In genomic region chr9:132547976-132548730, GRCh38 we compare ENCODE assay signal across 20 cellular contexts. TPM values are rescaled to one million over a fixed set of nuclear protein-coding genes. Genes with fewer than 3 reads are reported as not detected.
DNase-seq lines count a peak whose midpoint lies in the region; ATAC-seq, FAIRE-seq and TF ChIP-seq lines count a peak whose summit lies in the region.
"Had no signal": no experiment of that assay in that cellular context is flagged by ENCODE, and none has a peak within 500 bp of the region (broad histone marks: within the 10 kb centered on the region; RNA-seq: fewer than 3 reads in every experiment).

No MANE protein-coding gene starts in this region.

- H3K27ac Mint-ChIP-seq in astrocyte (ENCODE audit: unreplicated experiment) (no peak overlapping the region), immature natural killer cell (no peak overlapping the region)
- H3K27ac Mint-ChIP-seq: GM23338, HFFc6 had no signal

- H3K4me1 ChIP-seq in astrocyte (ENCODE audit: insufficient read depth, low read length) (peaks cover 7% of the 10 kb centered on the region), kidney (ENCODE audit: control insufficient read depth in 1 of 2, insufficient read depth in 1 of 2, low read depth in 1 of 2, low read length in 2 of 2) (peaks cover 0 to 2% of the 10 kb centered on the region in 2 donors), parathyroid adenoma (peaks cover 3% of the 10 kb centered on the region), right atrium auricular region (peaks cover 0 to 6% of the 10 kb centered on the region in 2 donors)

- H3K4me1 Mint-ChIP-seq in astrocyte (ENCODE audit: low read depth, unreplicated experiment), result no peaks in the 10 kb centered on the region
- H3K4me1 Mint-ChIP-seq in immature natural killer cell, result peaks cover 0 to 1% of the 10 kb centered on the region in 2 donors

- H3K4me2 ChIP-seq in astrocyte (ENCODE audit: low read length), result no peak overlapping the region
- no peak overlapping the region for H3K4me2 ChIP-seq in parathyroid adenoma (ENCODE audit: low read length)
- H3K4me2 ChIP-seq: GM23338 had no signal

- H3K27me3 ChIP-seq in astrocyte (ENCODE audit: insufficient read depth, low read length), result no peaks in the 10 kb centered on the region
- no peaks in the 10 kb centered on the region for H3K27me3 ChIP-seq in parathyroid adenoma (ENCODE audit: control insufficient read depth, insufficient read depth, low read length)
- H3K27me3 ChIP-seq in right atrium auricular region, result no peaks in the 10 kb centered on the region
- H3K27me3 ChIP-seq: BLaER1 treated with 17β-estradiol and CSF1 and Interleukin-3, amounts not matched to agents 10 nM and 100 nM; MG63 had no signal

- H3K36me3 ChIP-seq in astrocyte (ENCODE audit: insufficient read depth, low read length) (no peaks in the 10 kb centered on the region), kidney (ENCODE audit: control insufficient read depth in 1 of 2, insufficient read depth in 2 of 2, low read length in 2 of 2) (no peaks in the 10 kb centered on the region), parathyroid adenoma (ENCODE audit: control insufficient read depth, insufficient read depth, low read length) (no peaks in the 10 kb centered on the region), right atrium auricular region (no peaks in the 10 kb centered on the region)
- H3K36me3 ChIP-seq: BLaER1 treated with 17β-estradiol and CSF1 and Interleukin-3, amounts not matched to agents 10 nM and 100 nM; MG63 had no signal

- H3K36me3 Mint-ChIP-seq in astrocyte (ENCODE audit: low read depth, unreplicated experiment) (no peaks in the 10 kb centered on the region), immature natural killer cell (no peaks in the 10 kb centered on the region)

- no peaks in the 10 kb centered on the region for H3K79me2 ChIP-seq in astrocyte (ENCODE audit: insufficient read depth, low read length)
- H3K79me2 ChIP-seq in parathyroid adenoma, result no peaks in the 10 kb centered on the region

- FAIRE-seq in astrocyte (lab: Jason Lieb, UNC), result no peak
- FAIRE-seq in kidney (lab: Jason Lieb, UNC), result no peak
- FAIRE-seq: G401.6, GM12891 had no signal

- H3K4me3 ChIP-seq in astrocyte (ENCODE audit: insufficient read depth, low read depth, low read length) (no peak overlapping the region), kidney (ENCODE audit: low read length in 2 of 2) (no peak overlapping the region), parathyroid adenoma (ENCODE audit: low read depth, low read length) (no peak overlapping the region), right atrium auricular region (no peak overlapping the region)
- H3K4me3 ChIP-seq: BLaER1 treated with 17β-estradiol and CSF1 and Interleukin-3, amounts not matched to agents 10 nM and 100 nM; GM23338; MG63 had no signal

- intact Hi-C loops in kidney (cut with DNase I), result no loop called here

- H2AFZ ChIP-seq in astrocyte (ENCODE audit: low read depth, low read length) (no peak overlapping the region), parathyroid adenoma (peak overlapping the region; percentile 64)
- H2AFZ ChIP-seq: GM23338 had no signal

- H4K20me1 ChIP-seq in astrocyte (ENCODE audit: insufficient read depth, low read length), result no peaks in the 10 kb centered on the region

- no peak overlapping the region for H3K9ac ChIP-seq in astrocyte (ENCODE audit: low read length)
- H3K9ac ChIP-seq in kidney (ENCODE audit: low read length in 2 of 2), result no peak overlapping the region
- H3K9ac ChIP-seq in parathyroid adenoma, result no peak overlapping the region
- H3K9ac ChIP-seq: BLaER1 treated with 17β-estradiol and CSF1 and Interleukin-3, amounts not matched to agents 10 nM and 100 nM had no signal

- no peaks in the 10 kb centered on the region for H3K9me3 Mint-ChIP-seq in astrocyte (ENCODE audit: unreplicated experiment)
- H3K9me3 Mint-ChIP-seq in immature natural killer cell, result no peaks in the 10 kb centered on the region
- H3K9me3 Mint-ChIP-seq: GM23338, HFFc6 had no signal

- H3K4me3 Mint-ChIP-seq in astrocyte (ENCODE audit: unreplicated experiment) (peak overlapping the region; percentile 3), immature natural killer cell (no peak overlapping the region)
- H3K4me3 Mint-ChIP-seq: GM23338, HFFc6 had no signal

- no peak for ATAC-seq in HG02759 (IDR thresholded peaks at IDR 0.05; ENCODE audit: unreplicated experiment)
- ATAC-seq: GM23338 had no signal

- TF ChIP-seq CTCF in astrocyte (IDR thresholded peaks at IDR 0.05; ENCODE audit: insufficient read depth, low read depth, low read length) (no peak), kidney (IDR thresholded peaks at IDR 0.05; ENCODE audit: borderline replicate concordance, extremely low read depth, insufficient read depth) (no peak), parathyroid adenoma (IDR thresholded peaks at IDR 0.05) (no peak), right atrium auricular region (IDR thresholded peaks at IDR 0.05) (no peak)

- H3K27me3 Mint-ChIP-seq in astrocyte (ENCODE audit: low read depth, unreplicated experiment) (peaks cover 44% of the 10 kb centered on the region), immature natural killer cell (ENCODE audit: low read depth in 3 of 3) (peaks cover 4 to 18% (median 4%) of the 10 kb centered on the region in 3 donors)

- H3K27ac ChIP-seq in astrocyte (ENCODE audit: low read depth, low read length) (no peak overlapping the region), kidney (ENCODE audit: low read depth in 2 of 2, low read length in 2 of 2) (no peak overlapping the region), parathyroid adenoma (peak overlapping the region; percentile 63), right atrium auricular region (no peak overlapping the region)
- H3K27ac ChIP-seq: BLaER1 treated with 17β-estradiol and CSF1 and Interleukin-3, amounts not matched to agents 10 nM and 100 nM had no signal

- H3K9me3 ChIP-seq in astrocyte (ENCODE audit: insufficient read depth, low read depth, low read length) (no peaks in the 10 kb centered on the region), kidney (ENCODE audit: control insufficient read depth in 1 of 2, low read length in 2 of 2) (no peaks in the 10 kb centered on the region), parathyroid adenoma (ENCODE audit: control insufficient read depth, low read length) (no peaks in the 10 kb centered on the region), right atrium auricular region (no peaks in the 10 kb centered on the region)
- H3K9me3 ChIP-seq: BLaER1 treated with 17β-estradiol and CSF1 and Interleukin-3, amounts not matched to agents 10 nM and 100 nM; MG63 had no signal

- peak; percentile 54 for DNase-seq in NCI-H526 treated with DMSO at 0.1 percent for 48 hours (lab: John Stamatoyannopoulos, UW)
- no peak for DNase-seq in astrocyte (ENCODE audit: low read depth)
- peak; percentile 41 for DNase-seq in kidney
- DNase-seq in immature natural killer cell, result no peak
- no peak for DNase-seq in LoVo (ENCODE audit: low spot score)
- DNase-seq in right atrium auricular region (ENCODE audit: low spot score), result no peak
- DNase-seq: DMS153, HFFc6, KBM-7, MG63, NCI-H1092 treated with DMSO at 0.1 percent for 48 hours, NCI-H1694, NCI-H446 treated with DMSO at 0.1 percent for 48 hours had no signal

RNA-seq across cellular contexts. Expression of gene BARHL1, which starts 34.3 kb away (rescaled TPM):
- total RNA-seq in astrocyte (not detected in 2 replicates), kidney (not detected), right atrium auricular region (not detected)
- polyA plus RNA-seq in kidney (ENCODE audit: insufficient read depth, low read depth, low replicate concordance) (not detected), immature natural killer cell (not detected)
- total RNA-seq: GM23338, HFFc6, RPMI7951 had no signal
- polyA plus RNA-seq: GM23338 had no signal

Comparison
In these comparisons a context has a peak if more than half of its experiments do, and no peak if none do; other contexts are left out.
1. DNase-seq: peak in NCI-H526 treated with DMSO at 0.1 percent for 48 hours (single experiment) and kidney (single experiment); none in astrocyte (single experiment), immature natural killer cell (0 of 3), LoVo (single experiment) and right atrium auricular region (single experiment).